In genomic region chr12:1791104-1791927, GRCh38 we compare ENCODE assay signal across 8 cellular contexts. TPM values are rescaled to one million over a fixed set of nuclear protein-coding genes. Genes with fewer than 3 reads are reported as not detected.
A peak's percentile ranks its signal among the peaks of the same experiment; 100 is the strongest.
DNase-seq lines count a peak whose midpoint lies in the region; ATAC-seq and TF ChIP-seq lines count a peak whose summit lies in the region.

No MANE protein-coding gene starts in this region.

- H3K9me2 ChIP-seq in MM.1S (replicated peaks; ENCODE audit: insufficient read depth, low read length) = no peaks in the 10 kb centered on the region

- H3K27ac ChIP-seq in MM.1S (ENCODE audit: low read length) = no peak overlapping the region

- no peak overlapping the region for H3K9ac ChIP-seq in MM.1S (ENCODE audit: low read length)
- H3K9ac ChIP-seq in adipocyte (ENCODE audit: low read length) = no peak overlapping the region

- DNase-seq in Daoy (ENCODE audit: low read depth) (peak; percentile 63), MM.1S (peak; percentile 70), SKM-1 (lab: John Stamatoyannopoulos, UW; ENCODE audit: unreplicated experiment) (peak; percentile 9), adipocyte (ENCODE audit: low read depth) (peak; percentile 85), left cardiac atrium (peak; percentile 67), sciatic nerve (ENCODE audit: low spot score) (peak; percentile 78)

- ATAC-seq in left cardiac atrium (no peak), sciatic nerve (peak; percentile 53), HG02981 (IDR thresholded peaks at IDR 0.05; ENCODE audit: unreplicated experiment) (no peak), HG02623 (IDR thresholded peaks at IDR 0.05; ENCODE audit: unreplicated experiment) (no peak)

- H2AFZ ChIP-seq in MM.1S (ENCODE audit: low read length) = no peak overlapping the region

- H3K4me2 ChIP-seq in MM.1S (ENCODE audit: low read depth, low read length) = no peak overlapping the region

- no peaks in the 10 kb centered on the region for H3F3A ChIP-seq in MM.1S (ENCODE audit: insufficient read depth, low read length)

- H3K36me3 ChIP-seq in MM.1S (replicated peaks; ENCODE audit: insufficient read depth, low read length) (no peaks in the 10 kb centered on the region), adipocyte (ENCODE audit: control insufficient read depth, insufficient read depth, low read length, severe bottlenecking) (peaks cover 21% of the 10 kb centered on the region)

- H3K4me3 ChIP-seq in MM.1S (ENCODE audit: low read length) (no peak overlapping the region), adipocyte (ENCODE audit: low read length) (no peak overlapping the region)

- peak; percentile 73 for TF ChIP-seq CTCF in MM.1S (IDR thresholded peaks at IDR 0.05; ENCODE audit: low read length)

- H3K79me2 ChIP-seq in MM.1S (ENCODE audit: low read length) = no peaks in the 10 kb centered on the region

- H3K9me3 ChIP-seq in MM.1S (replicated peaks; ENCODE audit: insufficient read depth, low read length) (no peaks in the 10 kb centered on the region), adipocyte (ENCODE audit: control insufficient read depth, low read length) (no peaks in the 10 kb centered on the region)

- no peaks in the 10 kb centered on the region for H3K4me1 ChIP-seq in MM.1S (ENCODE audit: low read length)
- H3K4me1 ChIP-seq in adipocyte (ENCODE audit: control insufficient read depth, insufficient read depth, low read length) = peaks cover 22% of the 10 kb centered on the region

- no peaks in the 10 kb centered on the region for H4K20me1 ChIP-seq in MM.1S (ENCODE audit: insufficient read depth, low read length)

- H3K27me3 ChIP-seq in MM.1S (replicated peaks; ENCODE audit: insufficient read depth, low read length) (no peaks in the 10 kb centered on the region), adipocyte (replicated peaks; ENCODE audit: control insufficient read depth, insufficient read depth, low read length) (no peaks in the 10 kb centered on the region)

- intact Hi-C loops in left cardiac atrium (cut with DNase I) (loop anchor here (5.0 to 10.0 kb wide), 2 partner anchors 139 to 243 kb away; no protein-coding TSS in a partner anchor), sciatic nerve (cut with DNase I) (loop anchor here (2.0 kb wide), 1 partner anchor 139 kb away; no protein-coding TSS in a partner anchor)

RNA-seq across cellular contexts. Expression of gene LRTM2, which starts 29.0 kb away (rescaled TPM):
- total RNA-seq in Daoy (2014; rRNA removed; shearing (Covaris generic)) = 0.36 TPM in 1 of 2 replicates, not detected in the other
- total RNA-seq in left cardiac atrium = not detected
- not detected for total RNA-seq in sciatic nerve

Comparison
In these comparisons a context has a peak if more than half of its experiments do, and no peak if none do; other contexts are left out.
1. DNase-seq: peak in every context shown above with its lines; median percentile 85 in adipocyte; 78 in sciatic nerve; 70 in MM.1S; 67 in left cardiac atrium; 63 in Daoy; 9 in SKM-1.